ENCODE assay signal across 8 cellular contexts in the genomic region with DNA sequence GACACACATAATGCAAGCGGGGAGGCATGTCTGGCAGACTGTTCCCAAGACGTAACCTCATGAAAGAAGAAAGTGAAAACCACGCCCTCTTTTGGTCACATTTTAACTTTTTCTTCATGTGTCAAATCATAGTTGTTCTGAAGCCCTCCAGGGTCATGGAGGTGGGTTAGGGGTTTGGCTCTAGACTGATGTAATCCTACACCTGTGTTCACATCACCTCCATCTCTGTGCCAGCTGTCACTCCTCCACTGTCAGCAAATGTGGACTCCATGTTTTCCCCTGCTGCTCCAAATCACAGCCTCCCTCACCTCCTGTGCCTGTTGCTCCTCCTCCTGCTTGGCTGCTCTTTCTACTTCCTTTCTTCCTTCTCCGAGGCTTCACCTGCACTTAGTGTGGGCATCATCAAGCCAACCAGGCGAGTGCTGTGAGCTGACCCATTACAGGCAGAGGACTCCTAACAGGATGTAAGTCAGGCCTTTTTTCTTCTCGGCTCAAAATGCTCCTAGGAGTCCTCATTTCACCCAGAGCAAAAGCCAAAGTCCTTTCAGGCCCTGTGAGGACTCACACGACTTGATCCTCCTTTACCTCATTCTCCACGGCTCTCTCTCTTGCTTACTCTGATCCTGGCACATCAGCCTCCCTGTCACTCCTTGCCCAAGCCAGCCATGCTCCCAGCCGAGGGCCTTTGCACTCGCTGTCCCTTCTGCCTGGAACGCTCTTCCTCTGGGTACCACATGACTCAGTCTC.
A peak's percentile ranks its signal among the peaks of the same experiment; 100 is the strongest.
DNase-seq lines count a peak whose midpoint lies in the region; ATAC-seq and TF ChIP-seq lines count a peak whose summit lies in the region.
"Had no signal": no experiment of that assay in that cellular context is flagged by ENCODE, and none has a peak within 500 bp of the region (broad histone marks: within the 10 kb centered on the region; RNA-seq: fewer than 3 reads in every experiment).

No MANE protein-coding gene starts in this region.

- H3K36me3 ChIP-seq in ascending aorta = no peaks in the 10 kb centered on the region

- intact Hi-C loops in ascending aorta (cut with DNase I) = no loop called here

- TF ChIP-seq CTCF in ascending aorta (IDR thresholded peaks at IDR 0.05) = peak in 1 of 3 experiments; percentile 5

- H3K9me3 ChIP-seq in ascending aorta = no peaks in the 10 kb centered on the region

- H3K27me3 ChIP-seq in ascending aorta = no peaks in the 10 kb centered on the region

- H3K4me1 ChIP-seq in ascending aorta = no peaks in the 10 kb centered on the region

- H3K27ac ChIP-seq in ascending aorta = no peak overlapping the region

- DNase-seq in SK-MEL-5 (ENCODE audit: low read depth, low spot score) (peak; percentile 53), medulla oblongata (ENCODE audit: extremely low spot score) (peak; percentile 47), cortex of kidney (lab: John Stamatoyannopoulos, UW) (no peak), ascending aorta (ENCODE audit: low spot score in 2 of 2) (no peak), SHP77 (lab: John Stamatoyannopoulos, UW) (no peak)
- DNase-seq: Right ventricle myocardium superior had no signal

- peak; percentile 52 for ATAC-seq in GM18508 (IDR thresholded peaks at IDR 0.05; ENCODE audit: insufficient read depth, unreplicated experiment)
- peak; percentile 67 for ATAC-seq in HG02678 (IDR thresholded peaks at IDR 0.05; ENCODE audit: unreplicated experiment)

- no peak overlapping the region for H3K4me3 ChIP-seq in ascending aorta

- in situ Hi-C loops in SK-MEL-5 (cut with HindIII; ENCODE audit: low pct_unique_long_range_greater_than_20kb, low sequenced_read_pairs) = no loop called here

Comparison
In these comparisons a context has a peak if more than half of its experiments do, and no peak if none do; other contexts are left out.
1. DNase-seq: peak in SK-MEL-5 (single experiment) and medulla oblongata (single experiment); none in cortex of kidney (single experiment), ascending aorta (0 of 2) and SHP77 (0 of 2).